ENCODE assay signal across 18 cellular contexts in genomic region chr11:33532720-33533119, GRCh38.
DNase-seq lines count a peak whose midpoint lies in the region; ATAC-seq and TF ChIP-seq lines count a peak whose summit lies in the region.
"Had no signal": no experiment of that assay in that cellular context is flagged by ENCODE, and none has a peak within 500 bp of the region (broad histone marks: within the 10 kb centered on the region; RNA-seq: fewer than 3 reads in every experiment).

No MANE protein-coding gene starts in this region.

- H2AFZ ChIP-seq in ACC112 (ENCODE audit: low read length, unreplicated experiment) (no peak overlapping the region), osteoblast (ENCODE audit: low read length) (no peak overlapping the region)

- H3K27ac ChIP-seq in ACC112 (ENCODE audit: low read depth, low read length) (peak overlapping the region; percentile 83), esophagus muscularis mucosa (replicated peaks in 1 of 4) (no peak overlapping the region), osteoblast (ENCODE audit: low read depth, low read length) (peak overlapping the region; percentile 60), upper lobe of right lung (no peak overlapping the region)
- no peak overlapping the region for H3K27ac ChIP-seq in effector memory CD4-positive, alpha-beta T cell (ENCODE audit: insufficient read depth, low read length, poor library complexity, severe bottlenecking)
- H3K27ac ChIP-seq: SK-N-MC had no signal

- intact Hi-C loops in esophagus muscularis mucosa (cut with DNase I) (no loop called here), upper lobe of right lung (cut with DNase I) (no loop called here)

- no peak for ATAC-seq in GM19455 (IDR thresholded peaks at IDR 0.05; ENCODE audit: unreplicated experiment)
- no peak for ATAC-seq in upper lobe of right lung

- no peaks in the 10 kb centered on the region for H3K27me3 ChIP-seq in ACC112 (ENCODE audit: insufficient read depth, low read length)
- H3K27me3 ChIP-seq in esophagus muscularis mucosa = peaks cover 0 to 19% (median 0%) of the 10 kb centered on the region in 4 donors
- no peaks in the 10 kb centered on the region for H3K27me3 ChIP-seq in osteoblast (ENCODE audit: insufficient read depth, low read length)
- no peaks in the 10 kb centered on the region for H3K27me3 ChIP-seq in effector memory CD4-positive, alpha-beta T cell (replicated peaks; ENCODE audit: control insufficient read depth, insufficient read depth, low read length, poor library complexity, severe bottlenecking)
- H3K27me3 ChIP-seq in upper lobe of right lung = no peaks in the 10 kb centered on the region

- no peak for TF ChIP-seq POLR2A in esophagus muscularis mucosa (IDR thresholded peaks at IDR 0.05; ENCODE audit: low read depth)

- H3K9me3 ChIP-seq in esophagus muscularis mucosa = peaks cover 0 to 13% (median 6%) of the 10 kb centered on the region in 4 donors
- no peaks in the 10 kb centered on the region for H3K9me3 ChIP-seq in osteoblast (ENCODE audit: low read depth, low read length)
- no peaks in the 10 kb centered on the region for H3K9me3 ChIP-seq in effector memory CD4-positive, alpha-beta T cell (ENCODE audit: control insufficient read depth, low read length)
- no peaks in the 10 kb centered on the region for H3K9me3 ChIP-seq in upper lobe of right lung
- H3K9me3 ChIP-seq: HAP-1 had no signal

- no peak for TF ChIP-seq EP300 in esophagus muscularis mucosa (IDR thresholded peaks at IDR 0.05)

- H3K36me3 Mint-ChIP-seq in HFFc6 (ENCODE audit: low read depth) = peaks cover 11% of the 10 kb centered on the region

- H3K79me2 ChIP-seq in ACC112 (ENCODE audit: control insufficient read depth, insufficient read depth, low read length, unreplicated experiment) (peaks cover 6% of the 10 kb centered on the region), osteoblast (ENCODE audit: insufficient read depth, low read length) (peaks cover 3% of the 10 kb centered on the region)

- TF ChIP-seq CTCF in HFFc6 (IDR thresholded peaks at IDR 0.05) (no peak), esophagus muscularis mucosa (IDR thresholded peaks at IDR 0.05) (no peak), osteoblast (IDR thresholded peaks at IDR 0.05; ENCODE audit: extremely low read depth, low read depth, low read length) (no peak), upper lobe of right lung (IDR thresholded peaks at IDR 0.05) (no peak)

- no peaks in the 10 kb centered on the region for H4K20me1 ChIP-seq in osteoblast (ENCODE audit: insufficient read depth, low read length)

- H3K9me3 Mint-ChIP-seq in HFFc6 = peaks cover 11% of the 10 kb centered on the region; the same call in 1 of the 2 replicates

- WGBS in esophagus muscularis mucosa = 71% methylated on average over 2 of the region's 2 CpGs

- peaks cover 77% of the 10 kb centered on the region for H3K4me1 Mint-ChIP-seq in HFFc6 (ENCODE audit: low read depth)
- H3K4me1 Mint-ChIP-seq: IgD-negative memory B cell had no signal

- H3K27me3 Mint-ChIP-seq in HFFc6 (ENCODE audit: insufficient read depth) = no peaks in the 10 kb centered on the region; the same call in 1 of the 2 replicates

- H3K4me1 ChIP-seq in ACC112 (ENCODE audit: control insufficient read depth, insufficient read depth, low read length, unreplicated experiment) (peaks cover 42% of the 10 kb centered on the region), esophagus muscularis mucosa (no peaks in the 10 kb centered on the region), osteoblast (ENCODE audit: insufficient read depth, low read length) (peaks cover 37% of the 10 kb centered on the region), upper lobe of right lung (no peaks in the 10 kb centered on the region)
- no peaks in the 10 kb centered on the region for H3K4me1 ChIP-seq in effector memory CD4-positive, alpha-beta T cell (ENCODE audit: control insufficient read depth, insufficient read depth, low read length, poor library complexity, severe bottlenecking)
- H3K4me1 ChIP-seq: HAP-1 had no signal

- DNase-seq in HFFc6 (no peak), esophagus muscularis mucosa (ENCODE audit: extremely low spot score) (peak; percentile 68), osteoblast (ENCODE audit: insufficient read length, low spot score, missing footprints) (no peak), RKO (ENCODE audit: low spot score) (no peak), upper lobe of right lung (no peak)
- no peak for DNase-seq in effector memory CD4-positive, alpha-beta T cell
- DNase-seq: C1 segment of cervical spinal cord, DMS79 treated with DMSO at 0.1 percent for 48 hours, Karpas-422, NCI-H1436, NCI-H2029, NCI-H446, SHP77 had no signal

- peak overlapping the region; percentile 82 for H3K27ac Mint-ChIP-seq in HFFc6
- H3K27ac Mint-ChIP-seq: IgD-negative memory B cell had no signal

- H3K4me3 Mint-ChIP-seq in HFFc6 = peak overlapping the region; percentile 70; the same call in 1 of the 2 replicates

- no peak overlapping the region for H3K4me3 ChIP-seq in ACC112 (ENCODE audit: low read depth, low read length)
- H3K4me3 ChIP-seq in esophagus muscularis mucosa = no peak overlapping the region
- no peak overlapping the region for H3K4me3 ChIP-seq in osteoblast (ENCODE audit: insufficient read depth, low read length)
- H3K4me3 ChIP-seq in effector memory CD4-positive, alpha-beta T cell (ENCODE audit: insufficient read depth, low read depth, low read length, poor library complexity, severe bottlenecking) = no peak overlapping the region
- H3K4me3 ChIP-seq in upper lobe of right lung = no peak overlapping the region
- H3K4me3 ChIP-seq: HAP-1, SK-N-MC had no signal

- no peak overlapping the region for H3K4me2 ChIP-seq in osteoblast (ENCODE audit: insufficient read depth, low read length)

- H3K36me3 ChIP-seq in ACC112 (ENCODE audit: insufficient read depth, low read length) = no peaks in the 10 kb centered on the region
- H3K36me3 ChIP-seq in esophagus muscularis mucosa = no peaks in the 10 kb centered on the region
- H3K36me3 ChIP-seq in osteoblast (ENCODE audit: insufficient read depth, low read length) = no peaks in the 10 kb centered on the region
- H3K36me3 ChIP-seq in effector memory CD4-positive, alpha-beta T cell (ENCODE audit: control insufficient read depth, insufficient read depth, low read length) = no peaks in the 10 kb centered on the region
- H3K36me3 ChIP-seq in upper lobe of right lung = no peaks in the 10 kb centered on the region
- H3K36me3 ChIP-seq: HAP-1 had no signal

Comparison
In these comparisons a context has a peak if more than half of its experiments do, and no peak if none do; other contexts are left out.
1. H3K27ac ChIP-seq: peak in ACC112 (single experiment) and osteoblast (single experiment); none in esophagus muscularis mucosa (0 of 4), effector memory CD4-positive, alpha-beta T cell (single experiment) and upper lobe of right lung (single experiment).